ENCODE assay signal across 18 cellular contexts in the genomic region with DNA sequence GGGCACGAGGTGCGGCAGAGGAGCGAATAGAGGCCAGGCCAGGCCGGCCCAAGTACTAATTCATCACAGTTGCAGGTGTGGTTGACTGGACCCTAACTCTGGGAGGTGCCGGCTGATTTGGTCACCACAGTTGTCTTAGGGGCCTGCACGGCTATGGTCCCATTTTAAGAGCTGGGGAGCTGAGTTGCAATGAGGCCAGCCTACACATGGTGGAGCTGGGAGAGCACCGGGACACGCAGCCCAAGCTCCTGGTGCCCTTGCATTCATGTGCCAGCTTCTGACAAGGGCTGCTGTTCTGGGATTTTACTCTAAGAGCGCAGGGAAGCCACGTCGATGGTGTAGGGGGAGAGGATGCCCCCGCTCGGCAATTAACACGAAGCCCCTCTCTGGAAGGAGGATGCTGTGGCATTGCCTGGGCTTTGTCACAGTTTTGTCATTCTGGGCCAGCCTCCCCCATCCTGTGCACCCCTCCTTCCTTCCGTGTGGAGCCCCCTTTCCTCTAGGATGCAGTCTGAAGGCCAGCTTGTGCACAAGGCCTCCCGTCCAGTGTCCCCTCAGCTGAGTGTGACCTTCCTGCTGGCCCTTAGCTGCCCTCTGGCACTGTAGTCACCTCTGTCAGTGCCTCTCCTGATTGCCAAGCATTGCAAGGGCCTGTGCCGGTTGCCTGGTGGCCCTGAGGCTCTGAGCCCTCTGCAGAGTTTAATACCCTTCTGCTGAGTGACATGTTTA.
DNase-seq lines count a peak whose midpoint lies in the region; ATAC-seq, FAIRE-seq and TF ChIP-seq lines count a peak whose summit lies in the region.
"Had no signal": no experiment of that assay in that cellular context is flagged by ENCODE, and none has a peak within 500 bp of the region (broad histone marks: within the 10 kb centered on the region; RNA-seq: fewer than 3 reads in every experiment).

No MANE protein-coding gene starts in this region.

- H3K36me3 ChIP-seq in HepG2 (replicated peaks in 1 of 2; ENCODE audit: control insufficient read depth in 1 of 2, insufficient read depth in 2 of 2, low read length in 2 of 2) (no peaks in the 10 kb centered on the region), right lobe of liver (no peaks in the 10 kb centered on the region), WERI-Rb-1 (no peaks in the 10 kb centered on the region), mesenchymal stem cell (ENCODE audit: control insufficient read depth in 1 of 2, insufficient read depth in 2 of 2, low read depth in 1 of 2, low read length in 2 of 2) (no peaks in the 10 kb centered on the region)
- H3K36me3 ChIP-seq: BLaER1 treated with 17β-estradiol and CSF1 and Interleukin-3, amounts not matched to agents 10 nM and 100 nM; Peyer's patch had no signal

- peaks cover 0 to 17% of the 10 kb centered on the region in 2 experiments; a peak in 3 of 5 replicates for H3K27me3 ChIP-seq in HepG2 (ENCODE audit: control insufficient read depth in 1 of 2, insufficient read depth in 2 of 2, low read length in 2 of 2)
- no peaks in the 10 kb centered on the region for H3K27me3 ChIP-seq in right lobe of liver
- no peaks in the 10 kb centered on the region for H3K27me3 ChIP-seq in WERI-Rb-1 (ENCODE audit: insufficient read depth, low read depth, severe bottlenecking)
- H3K27me3 ChIP-seq in mesenchymal stem cell (ENCODE audit: control insufficient read depth in 1 of 2, insufficient read depth in 1 of 2, low read length in 2 of 2): peaks cover 0 to 8% of the 10 kb centered on the region in 2 experiments
- H3K27me3 ChIP-seq: BLaER1 treated with 17β-estradiol and CSF1 and Interleukin-3, amounts not matched to agents 10 nM and 100 nM; Peyer's patch had no signal

- no peaks in the 10 kb centered on the region for H3K36me3 Mint-ChIP-seq in progenitor cell of endocrine pancreas (ENCODE audit: insufficient read depth)

- no peak for FAIRE-seq in HepG2 (lab: Jason Lieb, UNC)

- no peaks in the 10 kb centered on the region for H3K79me1 ChIP-seq in mesenchymal stem cell (replicated peaks; ENCODE audit: low read length, poor library complexity, severe bottlenecking)

- no peak overlapping the region for H3K4ac ChIP-seq in mesenchymal stem cell (ENCODE audit: low read depth in 1 of 2, low read length in 2 of 2)

- intact Hi-C loops in HepG2 (cut with micrococcal nuclease; ENCODE audit: unreplicated experiment): no loop called here
- intact Hi-C loops in right lobe of liver (cut with DNase I): no loop called here

- WGBS in HepG2 (ENCODE audit: low lambda C conversion rate): 55% methylated on average over 6 of the region's 17 CpGs
- WGBS in right lobe of liver (ENCODE audit: insufficient coverage, low coverage, low lambda C conversion rate, missing lambda C conversion rate): 80% methylated on average over 6 of the region's 17 CpGs
- WGBS in mesenchymal stem cell: 83% methylated on average over 17 of the region's 17 CpGs

- TF ChIP-seq RAD21 in HepG2 (CRISPR knock-in tag; IDR thresholded peaks at IDR 0.05): no peak

- no peak overlapping the region for H2BK5ac ChIP-seq in mesenchymal stem cell (ENCODE audit: low read depth, low read length, poor library complexity, severe bottlenecking)

- TF ChIP-seq EP300 in HepG2 (IDR thresholded peaks at IDR 0.05; ENCODE audit: low read depth in 2 of 2, low read length in 2 of 2) (no peak), HepG2 (CRISPR knock-in tag; IDR thresholded peaks at IDR 0.05; ENCODE audit: borderline replicate concordance) (no peak)

- H3K4me2 ChIP-seq in HepG2 (ENCODE audit: low read depth, low read length) (no peak overlapping the region), mesenchymal stem cell (ENCODE audit: low read length, poor library complexity, severe bottlenecking) (no peak overlapping the region)
- H3K4me2 ChIP-seq: BLaER1 treated with 17β-estradiol and CSF1 and Interleukin-3, amounts not matched to agents 10 nM and 100 nM had no signal

- in situ Hi-C loops in HepG2 (cut with HindIII; ENCODE audit: extremely low pct_ligation_motif_present, low pct_unique_long_range_greater_than_20kb): no loop called here

- H3K27me3 Mint-ChIP-seq in progenitor cell of endocrine pancreas: no peaks in the 10 kb centered on the region

- H3K9ac ChIP-seq in HepG2 (ENCODE audit: insufficient read depth, low read depth, low read length) (no peak overlapping the region), mesenchymal stem cell (ENCODE audit: low read length) (no peak overlapping the region)
- H3K9ac ChIP-seq: BLaER1 treated with 17β-estradiol and CSF1 and Interleukin-3, amounts not matched to agents 10 nM and 100 nM; GM23248 had no signal

- H4K8ac ChIP-seq in mesenchymal stem cell (ENCODE audit: low read length): no peak overlapping the region

- ATAC-seq in HepG2: peak; percentile 20; the same call in 1 of the 3 replicates
- ATAC-seq in right lobe of liver: no peak

- no peak for TF ChIP-seq POLR2A in HepG2 (IDR thresholded peaks at IDR 0.05; ENCODE audit: insufficient read depth in 1 of 2, low read depth in 2 of 2, low read length in 2 of 2)
- no peak for TF ChIP-seq POLR2A in right lobe of liver (IDR thresholded peaks at IDR 0.05)

- H3K27ac Mint-ChIP-seq in progenitor cell of endocrine pancreas: no peak overlapping the region

- no TSS peak for BruUV-seq in HepG2 (replicated peaks; lab: Mats Ljungman, UMichigan)

- no peak overlapping the region for H3K18ac ChIP-seq in mesenchymal stem cell (ENCODE audit: low read depth in 1 of 2, low read length in 2 of 2)

- H3K4me1 Mint-ChIP-seq in progenitor cell of endocrine pancreas (ENCODE audit: low read depth): peaks cover 23% of the 10 kb centered on the region

- no peaks in the 10 kb centered on the region for H3K9me3 Mint-ChIP-seq in progenitor cell of endocrine pancreas (ENCODE audit: low read depth)

- POLR2A ChIA-PET in HepG2 (lab: Yijun Ruan, JAX): interaction anchor here (1.2 kb wide), 1 partner anchor 10 kb away, joined by 3 read pairs; no protein-coding TSS in a partner anchor

- H2AFZ ChIP-seq in HepG2 (ENCODE audit: low read length) (no peak overlapping the region), mesenchymal stem cell (ENCODE audit: low read depth, low read length) (no peak overlapping the region)
- H2AFZ ChIP-seq: GM23248 had no signal

- H2BK120ac ChIP-seq in mesenchymal stem cell (ENCODE audit: low read depth, low read length): no peak overlapping the region

- no peak overlapping the region for H3K14ac ChIP-seq in mesenchymal stem cell (ENCODE audit: low read length in 2 of 2)

- TF ChIP-seq CTCF in HepG2 (CRISPR knock-in tag; IDR thresholded peaks at IDR 0.05) (no peak), right lobe of liver (IDR thresholded peaks at IDR 0.05) (no peak), WERI-Rb-1 (IDR thresholded peaks at IDR 0.05; ENCODE audit: low read depth, low read length) (0 out of 2 replicates have a peak, but pooled peaks have one; percentile 18), progenitor cell of endocrine pancreas (IDR thresholded peaks at IDR 0.05; ENCODE audit: unreplicated experiment) (no peak)

- H3K4me1 ChIP-seq in HepG2 (ENCODE audit: insufficient read depth, low read length) (peaks cover 19% of the 10 kb centered on the region), right lobe of liver (no peaks in the 10 kb centered on the region), mesenchymal stem cell (ENCODE audit: control insufficient read depth, insufficient read depth, low read depth, low read length) (peaks cover 25% of the 10 kb centered on the region)
- H3K4me1 ChIP-seq: BLaER1 treated with 17β-estradiol and CSF1 and Interleukin-3, amounts not matched to agents 10 nM and 100 nM; Peyer's patch had no signal

- no peak overlapping the region for H3K4me3 ChIP-seq in HepG2 (replicated peaks in 1 of 3; ENCODE audit: insufficient read depth in 1 of 3, low read depth in 2 of 3, low read length in 3 of 3)
- no peak overlapping the region for H3K4me3 ChIP-seq in right lobe of liver
- no peak overlapping the region for H3K4me3 ChIP-seq in WERI-Rb-1 (ENCODE audit: low read depth, low read length)
- no peak overlapping the region for H3K4me3 ChIP-seq in mesenchymal stem cell (ENCODE audit: insufficient read depth in 1 of 2, low read depth in 1 of 2, low read length in 2 of 2)
- H3K4me3 ChIP-seq: BLaER1 treated with 17β-estradiol and CSF1 and Interleukin-3, amounts not matched to agents 10 nM and 100 nM; GM23248; Peyer's patch had no signal

- no peak overlapping the region for H4K91ac ChIP-seq in mesenchymal stem cell (ENCODE audit: low read length)

- no peaks in the 10 kb centered on the region for H4K20me1 ChIP-seq in HepG2 (ENCODE audit: insufficient read depth, low read length)
- H4K20me1 ChIP-seq: BLaER1 treated with 17β-estradiol and CSF1 and Interleukin-3, amounts not matched to agents 10 nM and 100 nM had no signal

- H3K79me2 ChIP-seq in HepG2 (ENCODE audit: insufficient read depth, low read length): no peaks in the 10 kb centered on the region

- DNase-seq in HepG2 (ENCODE audit: low spot score) (no peak), right lobe of liver (no peak), WERI-Rb-1 (no peak), mesenchymal stem cell (no peak), NCI-H774 (lab: John Stamatoyannopoulos, UW) (no peak), inferior parietal cortex (ENCODE audit: extremely low spot score) (no peak), progenitor cell of endocrine pancreas (ENCODE audit: low spot score, unreplicated experiment) (no peak)
- DNase-seq: 8988T, GM23248, MM.1S, NCI-H1105, NCI-H1694 treated with DMSO at 0.1 percent for 48 hours, NCI-H446 treated with DMSO at 0.1 percent for 48 hours, NCI-H748 treated with DMSO at 0.1 percent for 48 hours, SHP77 had no signal

- H3K4me3 Mint-ChIP-seq in progenitor cell of endocrine pancreas (ENCODE audit: low read depth): no peak overlapping the region

- H2AK5ac ChIP-seq in mesenchymal stem cell (ENCODE audit: low read length, severe bottlenecking): peak overlapping the region; percentile 20

- no peak overlapping the region for H3K23ac ChIP-seq in mesenchymal stem cell (ENCODE audit: low read length in 2 of 2)

- H2BK15ac ChIP-seq in mesenchymal stem cell (ENCODE audit: low read depth, poor library complexity, severe bottlenecking): no peak overlapping the region

- H3K27ac ChIP-seq in HepG2 (ENCODE audit: extremely low read length, insufficient read depth, low read length): no peak overlapping the region
- H3K27ac ChIP-seq in right lobe of liver: no peak overlapping the region
- H3K27ac ChIP-seq in WERI-Rb-1: no peak overlapping the region
- peak overlapping the region; percentile 28 for H3K27ac ChIP-seq in mesenchymal stem cell (ENCODE audit: low read length, poor library complexity, severe bottlenecking)
- H3K27ac ChIP-seq in temporal lobe (ENCODE audit: low read depth, low read length): peak overlapping the region; percentile 71
- H3K27ac ChIP-seq: BLaER1 treated with 17β-estradiol and CSF1 and Interleukin-3, amounts not matched to agents 10 nM and 100 nM; GM23248; Peyer's patch had no signal

- no peak overlapping the region for H2BK12ac ChIP-seq in mesenchymal stem cell (ENCODE audit: low read length in 2 of 2)

- H3K9me3 ChIP-seq in HepG2 (ENCODE audit: low read length): no peaks in the 10 kb centered on the region
- H3K9me3 ChIP-seq in right lobe of liver: no peaks in the 10 kb centered on the region
- H3K9me3 ChIP-seq in WERI-Rb-1 (ENCODE audit: severe bottlenecking): no peaks in the 10 kb centered on the region
- no peaks in the 10 kb centered on the region for H3K9me3 ChIP-seq in mesenchymal stem cell (ENCODE audit: control insufficient read depth, low read length)
- H3K9me3 ChIP-seq: BLaER1 treated with 17β-estradiol and CSF1 and Interleukin-3, amounts not matched to agents 10 nM and 100 nM; Peyer's patch had no signal

- CTCF ChIA-PET in HepG2 (lab: Yijun Ruan, JAX; ENCODE audit: low intra/inter-chr PET ratio, low total read pairs): no interaction called here

Comparison
In these comparisons a context has a peak if more than half of its experiments do, and no peak if none do; other contexts are left out.
1. H3K27ac ChIP-seq: peak in mesenchymal stem cell (single experiment) and temporal lobe (single experiment); none in HepG2 (single experiment), right lobe of liver (0 of 3) and WERI-Rb-1 (single experiment).